Comparison of ENCODE assay signal across 1 cellular context in the genomic region with DNA sequence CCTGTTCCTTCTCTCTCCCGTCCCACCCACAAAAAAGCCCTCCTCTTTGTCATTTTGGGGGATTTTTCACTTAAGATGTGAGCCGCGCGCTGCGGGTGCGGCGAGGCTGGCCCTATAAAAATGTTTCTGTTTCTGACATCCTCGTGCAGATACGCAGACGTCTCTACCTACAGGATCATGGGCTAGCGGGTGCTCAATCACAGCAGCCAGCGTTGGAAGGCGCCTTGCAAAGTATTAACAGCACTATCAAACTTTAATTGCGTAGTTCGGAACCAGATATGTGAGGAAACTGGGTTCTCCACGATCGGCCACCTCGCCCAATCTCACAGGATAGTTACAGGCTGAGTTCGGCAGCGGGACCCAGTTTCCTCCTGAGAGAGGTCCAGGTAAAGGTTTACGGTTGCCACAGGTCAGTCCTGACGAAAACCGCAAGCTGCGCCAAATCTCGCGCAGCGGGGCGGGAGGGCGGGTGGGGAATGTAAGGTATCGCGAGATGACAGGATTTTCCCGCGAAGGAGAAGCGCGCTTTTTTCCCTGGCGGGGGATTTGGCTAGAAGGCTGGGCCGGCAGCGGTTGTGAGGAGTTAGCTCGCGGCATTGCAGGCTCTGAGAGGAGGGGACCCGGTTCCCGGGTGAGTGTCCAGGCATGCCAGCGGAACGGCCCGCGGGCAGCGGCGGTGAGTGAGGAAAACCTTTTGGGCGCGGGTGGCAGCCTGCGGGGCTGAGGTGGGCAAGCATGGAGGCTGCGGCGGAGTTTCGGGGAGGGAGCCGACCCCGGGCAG.
TF ChIP-seq lines count a peak whose summit lies in the region.

Gene HELLS (plus strand): TSS at position 512 of the 781 bp plus-strand sequence. CDS start 134 bp downstream, at position 646.

TF ChIP-seq in SK-N-SH, 30 proteins besides CTCF, POLR2A, EP300 and RAD21 (continued from another document):
- TF ChIP-seq TCF12 (IDR thresholded peaks at IDR 0.05): no peak; the same call in 1 of the 2 replicates
- TF ChIP-seq REST (IDR thresholded peaks at IDR 0.05; ENCODE audit: low read depth, low read length): no peak
- TF ChIP-seq YY1 (IDR thresholded peaks at IDR 0.05; ENCODE audit: low read depth): peak; percentile 60; the same call in 1 of the 2 replicates
- no peak for TF ChIP-seq FOXM1 (IDR thresholded peaks at IDR 0.05; ENCODE audit: low read depth)
- TF ChIP-seq SIN3A (IDR thresholded peaks at IDR 0.05; ENCODE audit: borderline replicate concordance, low read depth, low read length): peak; percentile 95
- TF ChIP-seq MEF2A (IDR thresholded peaks at IDR 0.05; ENCODE audit: borderline replicate concordance, low read depth): no peak
- TF ChIP-seq CHD2 (IDR thresholded peaks at IDR 0.05; ENCODE audit: low read length, partially characterized antibody): peak; percentile 98
- peak; percentile 97 for TF ChIP-seq ZBTB33 (IDR thresholded peaks at IDR 0.05; ENCODE audit: borderline replicate concordance, low read depth)
- TF ChIP-seq RCOR1 (IDR thresholded peaks at IDR 0.05; ENCODE audit: low read length): no peak; the same call in 1 of the 2 replicates
- TF ChIP-seq TEAD4 (IDR thresholded peaks at IDR 0.05; ENCODE audit: borderline replicate concordance, insufficient read depth): no peak
- no peak for TF ChIP-seq GABPA (IDR thresholded peaks at IDR 0.05; ENCODE audit: low read depth)
- TF ChIP-seq NFIC (IDR thresholded peaks at IDR 0.05; ENCODE audit: borderline replicate concordance): no peak
